In the genomic region with DNA sequence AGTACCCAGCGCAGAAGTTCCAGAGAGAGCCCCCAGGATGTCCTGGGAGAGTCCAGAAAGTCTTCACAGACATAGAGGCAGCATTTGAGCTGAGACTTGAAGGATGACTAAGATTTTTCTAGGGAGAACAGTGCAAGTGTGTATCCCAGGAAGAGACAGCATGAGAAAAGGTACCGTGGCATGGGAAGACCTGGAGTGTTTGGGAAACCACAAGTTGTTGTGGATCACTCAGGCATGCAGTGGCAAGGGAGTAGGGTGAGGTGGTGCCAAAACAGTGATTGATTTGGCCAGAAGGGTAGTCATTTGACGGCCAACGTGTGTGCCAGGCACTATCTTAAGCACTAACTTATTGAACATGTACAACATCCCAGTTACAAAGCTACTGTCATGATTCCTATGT, we compare ENCODE assay signal across 31 cellular contexts. TPM values are rescaled to one million over a fixed set of nuclear protein-coding genes. Genes with fewer than 3 reads are reported as not detected.
"Had no signal": no experiment of that assay in that cellular context is flagged by ENCODE, and none has a peak within 500 bp of the region (broad histone marks: within the 10 kb centered on the region; RNA-seq: fewer than 3 reads in every experiment).

No MANE protein-coding gene starts in this region.

- H3K4me3 ChIP-seq: dorsolateral prefrontal cortex, gastroesophageal sphincter, pancreas, psoas muscle, right atrium auricular region, spleen, thoracic aorta had no signal

- FAIRE-seq: bronchial epithelial cell, colon, pancreas, urothelium cell line had no signal

- DNase-seq: activated CD4-positive, alpha-beta T cell treated with anti-CD3 and anti-CD28 coated beads, Interleukin-2, amount 50 U/mL, for 1 hour; activated CD4-positive, CD25-positive, alpha-beta regulatory T cell treated with anti-CD3 and anti-CD28 coated beads, Interleukin-2, amount 50 U/mL, for 72 hours; activated CD8-positive, alpha-beta T cell treated with anti-CD3 and anti-CD28 coated beads for 36 hours; activated naive CD4-positive, alpha-beta T cell; activated T-cell treated with anti-CD3 and anti-CD28 coated beads for 4 hours; activated T-cell treated with anti-CD3 and anti-CD28 coated beads, Interleukin-2, amount 50 U/mL, for 72 hours; anterior cingulate cortex; dorsolateral prefrontal cortex; effector memory CD4-positive, alpha-beta T cell; erythroblast; hypothalamus; immature natural killer cell; left ventricle myocardium superior; naive thymus-derived CD4-positive, alpha-beta T cell; pancreas; psoas muscle; stimulated activated CD4-positive, alpha-beta T cell treated with anti-CD3 and anti-CD28 coated beads, Interleukin-2, amount 100 ng/mL, for 48 hours; stimulated activated naive CD8-positive, alpha-beta T cell treated with anti-CD3 and anti-CD28 coated beads, Interleukin-15, Interleukin-2, amounts not matched to agents 100 U/mL and 50 U/mL, for 24 hours; T-helper 17 cell; T1000; trophoblast cell had no signal

- H3K27ac ChIP-seq: dorsolateral prefrontal cortex, gastroesophageal sphincter, pancreas, psoas muscle, right atrium auricular region, spleen, thoracic aorta had no signal

- H3K4me1 Mint-ChIP-seq: T-helper 17 cell had no signal

- H3K27ac Mint-ChIP-seq: activated CD8-positive, alpha-beta T cell treated with anti-CD3 and anti-CD28 coated beads for 36 hours; activated naive CD8-positive, alpha-beta T cell; activated T-cell treated with anti-CD3 and anti-CD28 coated beads, Interleukin-2, amount 50 U/mL, for 72 hours; immature natural killer cell; naive thymus-derived CD4-positive, alpha-beta T cell; T-helper 17 cell had no signal

- ATAC-seq: activated CD8-positive, alpha-beta T cell treated with anti-CD3 and anti-CD28 coated beads for 36 hours; activated T-cell treated with anti-CD3 and anti-CD28 coated beads, Interleukin-2, amount 50 U/mL, for 72 hours; gastroesophageal sphincter; left ventricle myocardium superior; naive thymus-derived CD4-positive, alpha-beta T cell; pancreas; psoas muscle; stimulated activated naive CD8-positive, alpha-beta T cell treated with anti-CD3 and anti-CD28 coated beads, Interleukin-15, Interleukin-2, amounts not matched to agents 100 U/mL and 50 U/mL, for 24 hours; T-helper 17 cell had no signal

- H3K4me1 ChIP-seq: gastroesophageal sphincter, pancreas, psoas muscle, right atrium auricular region, spleen had no signal

- H3K36me3 ChIP-seq: gastroesophageal sphincter, pancreas, right atrium auricular region, spleen, thoracic aorta had no signal

- H3K4me3 Mint-ChIP-seq: activated CD8-positive, alpha-beta T cell treated with anti-CD3 and anti-CD28 coated beads for 36 hours; activated naive CD8-positive, alpha-beta T cell; activated T-cell treated with anti-CD3 and anti-CD28 coated beads, Interleukin-2, amount 50 U/mL, for 72 hours; immature natural killer cell; naive thymus-derived CD4-positive, alpha-beta T cell; T-helper 17 cell had no signal

- H3K9me3 Mint-ChIP-seq: activated CD8-positive, alpha-beta T cell treated with anti-CD3 and anti-CD28 coated beads for 36 hours; immature natural killer cell had no signal

- H3K27me3 ChIP-seq: gastroesophageal sphincter, pancreas, right atrium auricular region had no signal

- H3K9me3 ChIP-seq: pancreas, thoracic aorta had no signal

RNA-seq across cellular contexts. Expression of a gene that starts 24.5 kb away (rescaled TPM):
- total RNA-seq: activated CD8-positive, alpha-beta T cell treated with anti-CD3 and anti-CD28 coated beads for 36 hours; activated T-cell treated with anti-CD3 and anti-CD28 coated beads, Interleukin-2, amount 50 U/mL, for 72 hours; bronchial epithelial cell; lung microvascular endothelial cell; naive thymus-derived CD4-positive, alpha-beta T cell; T-helper 17 cell had no signal
- polyA plus RNA-seq: immature natural killer cell; naive thymus-derived CD4-positive, alpha-beta T cell had no signal

RNA-seq across cellular contexts. Expression of a gene that starts 26.9 kb away (rescaled TPM):
- total RNA-seq: activated CD8-positive, alpha-beta T cell treated with anti-CD3 and anti-CD28 coated beads for 36 hours; activated T-cell treated with anti-CD3 and anti-CD28 coated beads, Interleukin-2, amount 50 U/mL, for 72 hours; bronchial epithelial cell; gastroesophageal sphincter; left ventricle myocardium superior; lung microvascular endothelial cell; naive thymus-derived CD4-positive, alpha-beta T cell; psoas muscle; right atrium auricular region; spleen; T-helper 17 cell; thoracic aorta had no signal
- polyA plus RNA-seq: immature natural killer cell; naive thymus-derived CD4-positive, alpha-beta T cell; neural cell; psoas muscle; spleen had no signal
